ENCODE assay signal across 8 cellular contexts in the genomic region with DNA sequence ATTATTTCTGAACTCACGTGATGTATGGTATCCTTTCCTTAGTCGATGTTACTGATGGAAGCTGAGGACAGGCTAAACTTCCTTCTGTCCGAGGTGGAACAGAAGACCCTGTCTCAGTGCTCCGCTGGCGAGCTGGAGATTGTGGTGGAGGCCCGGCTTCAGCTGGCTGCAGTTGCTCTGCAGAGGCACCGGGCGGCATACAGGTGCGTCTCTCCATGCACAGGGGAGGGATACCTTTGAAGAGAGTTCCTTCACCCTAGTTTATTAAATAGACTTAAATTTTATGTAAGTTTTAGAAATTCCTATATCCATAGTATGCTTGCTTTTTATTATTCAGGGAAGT.
DNase-seq lines count a peak whose midpoint lies in the region; ATAC-seq and TF ChIP-seq lines count a peak whose summit lies in the region.

No MANE protein-coding gene starts in this region.

- CTCF ChIA-PET in activated naive CD4-positive, alpha-beta T cell treated with anti-CD3 and anti-CD28 coated beads for 36 hours (lab: Charles Lee) = interaction anchor here (1.8 kb wide), 1 partner anchor 142 kb away, joined by 4 read pairs; no protein-coding TSS in a partner anchor

- H3K36me3 ChIP-seq in tibial nerve = no peaks in the 10 kb centered on the region

- WGBS in tibial nerve, 2 donors = 54 to 64% methylated on average over 9 of the region's 9 CpGs

- H3K27ac ChIP-seq in tibial nerve = peak overlapping the region in 3 of 4 donors; percentile 31 to 66 (median 31)

- ATAC-seq in HG02798 (IDR thresholded peaks at IDR 0.05; ENCODE audit: poor library complexity, unreplicated experiment) = peak; percentile 85
- no peak for ATAC-seq in omental fat pad (ENCODE audit: low FRiP score)

- peak overlapping the region; percentile 85 for H3K27ac Mint-ChIP-seq in activated naive CD4-positive, alpha-beta T cell treated with anti-CD3 and anti-CD28 coated beads for 36 hours
- peak overlapping the region; percentile 84 to 96 (median 91) for H3K27ac Mint-ChIP-seq in immature natural killer cell

- no peaks in the 10 kb centered on the region for H3K9me3 Mint-ChIP-seq in activated naive CD4-positive, alpha-beta T cell treated with anti-CD3 and anti-CD28 coated beads for 36 hours
- peaks cover 0 to 1% (median 0%) of the 10 kb centered on the region in 6 donors for H3K9me3 Mint-ChIP-seq in immature natural killer cell

- H3K4me1 ChIP-seq in tibial nerve = peaks cover 0 to 11% (median 0%) of the 10 kb centered on the region in 4 donors

- peak overlapping the region; percentile 77 for H3K4me3 Mint-ChIP-seq in activated naive CD4-positive, alpha-beta T cell treated with anti-CD3 and anti-CD28 coated beads for 36 hours
- H3K4me3 Mint-ChIP-seq in immature natural killer cell = peak overlapping the region; percentile 89 to 95 (median 92)

- no peaks in the 10 kb centered on the region for H3K27me3 ChIP-seq in tibial nerve

- no peak for TF ChIP-seq CTCF in GM13976 (IDR thresholded peaks at IDR 0.05; ENCODE audit: borderline replicate concordance, control extremely low read depth, extremely low read depth, insufficient read depth, missing control alignments)
- TF ChIP-seq CTCF in tibial nerve (IDR thresholded peaks at IDR 0.05) = no peak
- TF ChIP-seq CTCF in omental fat pad (IDR thresholded peaks at IDR 0.05) = no peak

- no peaks in the 10 kb centered on the region for H3K27me3 Mint-ChIP-seq in activated naive CD4-positive, alpha-beta T cell treated with anti-CD3 and anti-CD28 coated beads for 36 hours (ENCODE audit: low read depth)
- no peaks in the 10 kb centered on the region for H3K27me3 Mint-ChIP-seq in immature natural killer cell (ENCODE audit: low read depth in 3 of 3)

- H3K4me1 Mint-ChIP-seq in activated naive CD4-positive, alpha-beta T cell treated with anti-CD3 and anti-CD28 coated beads for 36 hours (ENCODE audit: low read depth) = peaks cover 11% of the 10 kb centered on the region
- H3K4me1 Mint-ChIP-seq in immature natural killer cell = peaks cover 9 to 10% of the 10 kb centered on the region in 2 donors

- H3K4me3 ChIP-seq in tibial nerve = peak overlapping the region; percentile 1 to 46 (median 33)

- in situ Hi-C loops in GM13976 (cut with MboI; ENCODE audit: low sequenced_read_pairs, unreplicated experiment) = no loop called here

- H3K9me3 ChIP-seq in tibial nerve = no peaks in the 10 kb centered on the region

- DNase-seq in 8988T (peak; percentile 15), GM13976 (ENCODE audit: low spot score) (peak; percentile 36), NCI-H2196 (lab: John Stamatoyannopoulos, UW; ENCODE audit: unreplicated experiment) (peak; percentile 56), immature natural killer cell (no peak), tibial nerve (ENCODE audit: low spot score in 2 of 2) (no peak), omental fat pad (ENCODE audit: low spot score) (no peak)
- DNase-seq in activated naive CD4-positive, alpha-beta T cell treated with anti-CD3 and anti-CD28 coated beads for 36 hours = peak; percentile 30

- no peak for TF ChIP-seq EP300 in tibial nerve (IDR thresholded peaks at IDR 0.05)

- intact Hi-C loops in activated naive CD4-positive, alpha-beta T cell treated with anti-CD3 and anti-CD28 coated beads for 36 hours (cut with micrococcal nuclease) = loop anchor here (2.0 kb wide), 2 partner anchors 142 to 186 kb away; a partner anchor contains a TSS

- TF ChIP-seq POLR2A in tibial nerve (IDR thresholded peaks at IDR 0.05) = no peak

- H3K36me3 Mint-ChIP-seq in activated naive CD4-positive, alpha-beta T cell treated with anti-CD3 and anti-CD28 coated beads for 36 hours (ENCODE audit: low read depth) = no peaks in the 10 kb centered on the region
- no peaks in the 10 kb centered on the region for H3K36me3 Mint-ChIP-seq in immature natural killer cell

Comparison
In these comparisons a context has a peak if more than half of its experiments do, and no peak if none do; other contexts are left out.
1. DNase-seq: peak in 8988T (single experiment), GM13976 (single experiment), NCI-H2196 (single experiment) and activated naive CD4-positive, alpha-beta T cell treated with anti-CD3 and anti-CD28 coated beads for 36 hours (single experiment); none in immature natural killer cell (0 of 3), tibial nerve (0 of 2) and omental fat pad (single experiment).